In genomic region chr1:10561955-10562354, GRCh38 we compare ENCODE assay signal across 2 cellular contexts.
TF ChIP-seq lines count a peak whose summit lies in the region.

No MANE protein-coding gene starts in this region.

TF ChIP-seq in HepG2, 621 proteins besides CTCF, POLR2A, EP300 and RAD21:
- TF ChIP-seq ZNF468 (CRISPR knock-in tag; IDR thresholded peaks at IDR 0.05) (no peak), NFE2L1 (CRISPR knock-in tag; IDR thresholded peaks at IDR 0.05; ENCODE audit: borderline replicate concordance) (no peak), FOSL2 (CRISPR knock-in tag; IDR thresholded peaks at IDR 0.05) (peak; percentile 36; the same call in 1 of the 2 replicates), ZNF547 (CRISPR knock-in tag; IDR thresholded peaks at IDR 0.05) (no peak), AHR (CRISPR knock-in tag; IDR thresholded peaks at IDR 0.05) (no peak), IKZF4 (CRISPR knock-in tag; IDR thresholded peaks at IDR 0.05; ENCODE audit: borderline replicate concordance, low read depth, not compliant biosample characterization) (no peak), ZBTB40 (IDR thresholded peaks at IDR 0.05) (no peak), ZBTB40 (CRISPR knock-in tag; IDR thresholded peaks at IDR 0.05) (no peak), ZUFSP (CRISPR knock-in tag; IDR thresholded peaks at IDR 0.05; ENCODE audit: borderline replicate concordance) (no peak)

TF ChIP-seq in H1, 55 proteins besides CTCF, POLR2A, EP300 and RAD21:
- 0 out of 2 replicates have a peak, but pooled peaks have one; percentile 5 for TF ChIP-seq ATF3 (IDR thresholded peaks at IDR 0.05; ENCODE audit: insufficient read depth, low read depth, low read length)
- peak; percentile 85 for TF ChIP-seq JUND (IDR thresholded peaks at IDR 0.05; ENCODE audit: low read length)
- TF ChIP-seq CHD2 (IDR thresholded peaks at IDR 0.05; ENCODE audit: low read length) = no peak
